14 cellular contexts compared by ENCODE assay signal in the genomic region with DNA sequence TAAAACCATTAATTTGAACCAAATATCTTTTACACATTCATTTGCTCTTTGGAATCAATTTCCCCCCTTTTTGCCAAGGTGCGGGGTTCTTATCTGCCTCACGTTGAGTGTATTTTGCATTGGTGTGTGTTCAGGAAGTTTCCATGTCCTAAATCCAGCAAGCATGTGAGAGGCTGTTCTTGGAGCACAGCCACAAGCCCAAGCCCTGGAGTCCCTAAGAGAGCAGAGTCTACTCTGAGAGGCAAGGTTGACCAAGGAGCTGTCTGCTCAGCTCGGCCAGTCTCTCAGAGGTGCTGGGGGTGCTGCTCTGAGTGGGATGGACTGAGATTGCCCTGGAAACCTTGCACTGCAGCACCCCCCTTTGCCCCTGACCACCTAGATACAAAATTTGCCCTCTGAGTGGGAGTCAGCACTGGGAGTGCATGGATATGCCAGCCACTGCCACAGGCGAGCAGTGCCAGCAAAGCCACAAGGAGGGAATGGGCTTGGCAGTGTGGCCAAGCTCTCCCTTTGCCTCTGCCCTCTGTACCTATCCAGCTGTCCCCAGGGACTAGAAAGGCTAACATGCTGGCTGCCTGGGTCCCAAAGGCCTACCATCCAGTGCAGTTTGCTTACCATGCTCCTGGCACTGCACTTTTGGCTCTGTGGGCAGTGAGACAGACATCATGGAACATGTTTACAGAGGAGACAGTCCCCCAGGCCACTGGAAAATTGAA. TPM values are rescaled to one million over a fixed set of nuclear protein-coding genes. Genes with fewer than 3 reads are reported as not detected.
DNase-seq lines count a peak whose midpoint lies in the region; ATAC-seq and TF ChIP-seq lines count a peak whose summit lies in the region.
"Had no signal": no experiment of that assay in that cellular context is flagged by ENCODE, and none has a peak within 500 bp of the region (broad histone marks: within the 10 kb centered on the region; RNA-seq: fewer than 3 reads in every experiment).

No MANE protein-coding gene starts in this region.

- H3K36me3 Mint-ChIP-seq in MCF 10A (ENCODE audit: insufficient read depth, unreplicated experiment), result peaks cover 39% of the 10 kb centered on the region

- CTCF ChIA-PET in MCF 10A (lab: Yijun Ruan, JAX), result interaction anchor here (0.6 kb wide), 1 partner anchor 103 kb away, joined by 4 read pairs; no protein-coding TSS in a partner anchor

- TF ChIP-seq POLR2A in breast epithelium (IDR thresholded peaks at IDR 0.05) (no peak), vagina (IDR thresholded peaks at IDR 0.05) (no peak)

- TF ChIP-seq CTCF in breast epithelium (IDR thresholded peaks at IDR 0.05), result no peak
- TF ChIP-seq CTCF in MCF 10A (IDR thresholded peaks at IDR 0.05; ENCODE audit: unreplicated experiment), result no peak
- no peak for TF ChIP-seq CTCF in vagina (IDR thresholded peaks at IDR 0.05)

- H3K4me3 ChIP-seq in breast epithelium (no peak overlapping the region), vagina (no peak overlapping the region)
- H3K4me3 ChIP-seq: adrenal gland had no signal

- no peaks in the 10 kb centered on the region for H3K27me3 Mint-ChIP-seq in MCF 10A (ENCODE audit: insufficient read depth, unreplicated experiment)

- H3K4me1 ChIP-seq in breast epithelium (no peaks in the 10 kb centered on the region), vagina (peaks cover 5% of the 10 kb centered on the region)
- H3K4me1 ChIP-seq: adrenal gland, foreskin keratinocyte had no signal

- POLR2A ChIA-PET in MCF 10A (lab: Yijun Ruan, JAX), result no interaction called here

- H3K4me1 Mint-ChIP-seq in MCF 10A (ENCODE audit: insufficient read depth, unreplicated experiment), result no peaks in the 10 kb centered on the region

- H3K36me3 ChIP-seq in breast epithelium (peaks cover 7% of the 10 kb centered on the region), vagina (peaks cover 0 to 34% of the 10 kb centered on the region in 2 donors)

- H3K9me3 Mint-ChIP-seq in MCF 10A (ENCODE audit: unreplicated experiment), result no peaks in the 10 kb centered on the region

- no peak for DNase-seq in breast epithelium (ENCODE audit: low spot score in 2 of 2)
- DNase-seq in MCF 10A (ENCODE audit: unreplicated experiment), result no peak
- peak; percentile 73 for DNase-seq in myocyte (ENCODE audit: low read depth)
- DNase-seq in vagina (ENCODE audit: extremely low spot score in 2 of 2), result no peak
- no peak for DNase-seq in NCI-H1417 treated with DMSO at 0.1 percent for 48 hours (lab: John Stamatoyannopoulos, UW)
- DNase-seq: effector memory CD4-positive, alpha-beta T cell; foreskin keratinocyte; NCI-H345; T-helper 9 cell had no signal

- H3K27me3 ChIP-seq in breast epithelium, result no peaks in the 10 kb centered on the region
- no peaks in the 10 kb centered on the region for H3K27me3 ChIP-seq in vagina
- H3K27me3 ChIP-seq: adrenal gland, foreskin keratinocyte, neutrophil had no signal

- H3K27ac Mint-ChIP-seq in MCF 10A (ENCODE audit: low read depth, unreplicated experiment), result no peak overlapping the region

- no TSS peak for BruUV-seq in MCF 10A (replicated peaks; lab: Mats Ljungman, UMichigan)

- H3K4me3 Mint-ChIP-seq in MCF 10A (ENCODE audit: unreplicated experiment), result no peak overlapping the region

- peak; percentile 10 for ATAC-seq in esophagus mucosa
- ATAC-seq in GM21619 (IDR thresholded peaks at IDR 0.05; ENCODE audit: unreplicated experiment), result no peak
- no peak for ATAC-seq in HG03469 (IDR thresholded peaks at IDR 0.05; ENCODE audit: unreplicated experiment)
- ATAC-seq: foreskin keratinocyte had no signal

- H3K9me3 ChIP-seq in breast epithelium (no peaks in the 10 kb centered on the region), vagina (no peaks in the 10 kb centered on the region)
- H3K9me3 ChIP-seq: adrenal gland, neutrophil had no signal

- intact Hi-C loops in breast epithelium (cut with DNase I; ENCODE audit: low total_unique reads) (no loop called here), MCF 10A (cut with micrococcal nuclease) (no loop called here), vagina (cut with DNase I) (no loop called here)

- H3K27ac ChIP-seq in breast epithelium, result peak overlapping the region; percentile 5 to 32
- H3K27ac ChIP-seq in vagina, result peak overlapping the region; percentile 17
- H3K27ac ChIP-seq: foreskin keratinocyte, neutrophil had no signal

RNA-seq across cellular contexts. Expression of a gene that starts 20.5 kb away (rescaled TPM):
- total RNA-seq in breast epithelium (10 to 100 TPM; 24.5 to 26.5 (median 24.7) TPM), MCF 10A (2022) (30.7 and 31.3 TPM in 2 replicates), esophagus mucosa (12.0 TPM), myocyte (13.9 and 15.2 TPM in 2 replicates), vagina (31.4 TPM)
- polyA plus RNA-seq in myocyte (2012), result 12.9 TPM

RNA-seq across cellular contexts. Expression of a gene that starts 47.1 kb away (rescaled TPM):
- total RNA-seq in breast epithelium (10 to 100 TPM; 35.7 to 52.7 (median 40.8) TPM), MCF 10A (2022) (81.4 and 89.7 TPM in 2 replicates), esophagus mucosa (34.6 TPM), myocyte (42.0 and 56.3 TPM in 2 replicates), vagina (30.2 TPM)
- polyA plus RNA-seq in myocyte (2012), result 47.7 TPM
